21 cellular contexts compared by ENCODE assay signal in genomic region chr14:68702578-68702977, GRCh38.
DNase-seq lines count a peak whose midpoint lies in the region; ATAC-seq and TF ChIP-seq lines count a peak whose summit lies in the region.
"Had no signal": no experiment of that assay in that cellular context is flagged by ENCODE, and none has a peak within 500 bp of the region (broad histone marks: within the 10 kb centered on the region; RNA-seq: fewer than 3 reads in every experiment).

No MANE protein-coding gene starts in this region.

- no peaks in the 10 kb centered on the region for H3K79me1 ChIP-seq in IMR-90 (ENCODE audit: low read depth in 1 of 2, low read length in 2 of 2)
- H3K79me1 ChIP-seq in neuronal stem cell (ENCODE audit: low read depth, low read length) = no peaks in the 10 kb centered on the region

- H2BK15ac ChIP-seq in IMR-90 (ENCODE audit: low read depth, low read length) (peak overlapping the region; percentile 82), neuronal stem cell (ENCODE audit: low read length) (peak overlapping the region; percentile 76)

- no peaks in the 10 kb centered on the region for H3K36me3 Mint-ChIP-seq in dendritic cell treated with granulocyte-macrophage colony-stimulating factor and Interleukin-4, amounts not matched to agents 40 ng/mL and 50 ng/mL, for 4 days (ENCODE audit: low read depth)
- H3K36me3 Mint-ChIP-seq in activated T-cell treated with anti-CD3 and anti-CD28 coated beads, Interleukin-2, amount 50 U/mL, for 4 hours (ENCODE audit: insufficient read depth) = no peaks in the 10 kb centered on the region

- no peak for TF ChIP-seq RAD21 in IMR-90 (IDR thresholded peaks at IDR 0.05; ENCODE audit: low read length)

- H4K8ac ChIP-seq in IMR-90 (ENCODE audit: low read depth in 2 of 2, low read length in 2 of 2) (peak overlapping the region in 1 of 2 experiments; percentile 23; a peak in 1 of 4 replicates), neuronal stem cell (ENCODE audit: low read depth, low read length) (no peak overlapping the region)

- no peaks in the 10 kb centered on the region for H3K9me3 Mint-ChIP-seq in dendritic cell treated with granulocyte-macrophage colony-stimulating factor and Interleukin-4, amounts not matched to agents 40 ng/mL and 50 ng/mL, for 4 days
- peaks cover 3% of the 10 kb centered on the region for H3K9me3 Mint-ChIP-seq in activated T-cell treated with anti-CD3 and anti-CD28 coated beads, Interleukin-2, amount 50 U/mL, for 4 hours
- H3K9me3 Mint-ChIP-seq: stimulated activated naive CD8-positive, alpha-beta T cell treated with anti-CD3 and anti-CD28 coated beads, Interleukin-15, Interleukin-2, amounts not matched to agents 100 ng/mL and 50 ng/mL, for 24 hours had no signal

- TF ChIP-seq POLR2A in IMR-90 (IDR thresholded peaks at IDR 0.05; ENCODE audit: low read depth, low read length) = no peak

- peaks cover 19% of the 10 kb centered on the region for H3K9me1 ChIP-seq in IMR-90 (ENCODE audit: insufficient read depth, low read length)

- peak overlapping the region; percentile 86 for H2AK5ac ChIP-seq in IMR-90 (ENCODE audit: low read depth, low read length)
- H2AK5ac ChIP-seq in neuronal stem cell (ENCODE audit: low read depth, low read length) = peak overlapping the region; percentile 79

- in situ Hi-C loops in IMR-90 (cut with MboI; ENCODE audit: low sequenced_read_pairs) = no loop called here

- ATAC-seq in IMR-90 (ENCODE audit: low read depth) = no peak
- ATAC-seq in HG03457 (IDR thresholded peaks at IDR 0.05; ENCODE audit: unreplicated experiment) = no peak
- no peak for ATAC-seq in activated T-cell treated with anti-CD3 and anti-CD28 coated beads, Interleukin-2, amount 50 U/mL, for 4 hours
- ATAC-seq in left lobe of liver = no peak
- ATAC-seq: gastroesophageal sphincter, T-cell had no signal

- H3K18ac ChIP-seq in IMR-90 (ENCODE audit: low read depth, low read length) = peak overlapping the region; percentile 22
- peak overlapping the region; percentile 70 for H3K18ac ChIP-seq in neuronal stem cell (ENCODE audit: low read length)

- no peak overlapping the region for H3K4me3 Mint-ChIP-seq in dendritic cell treated with granulocyte-macrophage colony-stimulating factor and Interleukin-4, amounts not matched to agents 40 ng/mL and 50 ng/mL, for 4 days
- no peak overlapping the region for H3K4me3 Mint-ChIP-seq in activated T-cell treated with anti-CD3 and anti-CD28 coated beads, Interleukin-2, amount 50 U/mL, for 4 hours
- H3K4me3 Mint-ChIP-seq: activated CD4-positive, alpha-beta T cell treated with anti-CD3 and anti-CD28 coated beads, Interleukin-2, amount 10 ng/mL, durations not matched to agents 7 days and 5 days; activated naive CD8-positive, alpha-beta T cell treated with anti-CD3 and anti-CD28 coated beads, Interleukin-2, amount 50 U/mL, for 24 hours; neural crest cell; stimulated activated naive CD8-positive, alpha-beta T cell treated with anti-CD3 and anti-CD28 coated beads, Interleukin-15, Interleukin-2, amounts not matched to agents 100 ng/mL and 50 ng/mL, for 24 hours; T-cell had no signal

- H2BK12ac ChIP-seq in neuronal stem cell (ENCODE audit: low read length) = no peak overlapping the region

- H2BK20ac ChIP-seq in IMR-90 (ENCODE audit: low read depth, low read length) = peak overlapping the region; percentile 89

- BruUV-seq in IMR-90 (replicated peaks; lab: Mats Ljungman, UMichigan) = no TSS peak

- intact Hi-C loops in IMR-90 (cut with micrococcal nuclease) = no loop called here
- intact Hi-C loops in dendritic cell treated with granulocyte-macrophage colony-stimulating factor and Interleukin-4, amounts not matched to agents 40 ng/mL and 50 ng/mL, for 4 days (cut with micrococcal nuclease) = no loop called here

- H3K4ac ChIP-seq in IMR-90 (ENCODE audit: low read depth, low read length) (peak overlapping the region; percentile 73), neuronal stem cell (ENCODE audit: low read length) (no peak overlapping the region)

- H3K9me3 ChIP-seq in BLaER1 (peaks cover 17% of the 10 kb centered on the region), IMR-90 (ENCODE audit: control insufficient read depth, insufficient read depth, low read length) (peaks cover 7% of the 10 kb centered on the region; the same call in 1 of the 2 replicates), neuronal stem cell (replicated peaks in 1 of 2; ENCODE audit: control insufficient read depth in 2 of 2, insufficient read depth in 1 of 2, low read depth in 1 of 2, low read length in 2 of 2) (peaks cover 5 to 9% of the 10 kb centered on the region in 2 donors)
- H3K9me3 ChIP-seq: gastroesophageal sphincter, pancreas, testis had no signal

- CTCF ChIA-PET in IMR-90 (lab: Yijun Ruan, JAX) = no interaction called here

- peaks cover 53% of the 10 kb centered on the region for H3K4me1 Mint-ChIP-seq in dendritic cell treated with granulocyte-macrophage colony-stimulating factor and Interleukin-4, amounts not matched to agents 40 ng/mL and 50 ng/mL, for 4 days (ENCODE audit: low read depth)
- H3K4me1 Mint-ChIP-seq in activated T-cell treated with anti-CD3 and anti-CD28 coated beads, Interleukin-2, amount 50 U/mL, for 4 hours (ENCODE audit: low read depth) = peaks cover 7% of the 10 kb centered on the region

- no peak overlapping the region for H3K9ac ChIP-seq in BLaER1
- H3K9ac ChIP-seq in IMR-90 (ENCODE audit: low read depth, low read length) = no peak overlapping the region
- H3K9ac ChIP-seq in neuronal stem cell (ENCODE audit: low read depth, low read length, poor library complexity) = no peak overlapping the region

- H3K56ac ChIP-seq in IMR-90 (ENCODE audit: extremely low read depth, insufficient read depth, low read length) = no peak overlapping the region

- H3K4me2 ChIP-seq in BLaER1 = peak overlapping the region; percentile 51
- H3K4me2 ChIP-seq in IMR-90 (ENCODE audit: low read depth, low read length) = no peak overlapping the region
- no peak overlapping the region for H3K4me2 ChIP-seq in neuronal stem cell (ENCODE audit: insufficient read depth, low read length, poor library complexity, severe bottlenecking)
- H3K4me2 ChIP-seq: hepatocyte had no signal

- H3K27ac ChIP-seq in BLaER1 (peak overlapping the region; percentile 52; the same call in 1 of the 2 replicates), IMR-90 (ENCODE audit: insufficient read depth, low read length) (no peak overlapping the region), neuronal stem cell (replicated peaks; ENCODE audit: low read length) (no peak overlapping the region)
- H3K27ac ChIP-seq: gastroesophageal sphincter, hepatocyte, pancreas, testis had no signal

- H2BK120ac ChIP-seq in IMR-90 (ENCODE audit: low read depth, low read length) = peak overlapping the region; percentile 66
- H2BK120ac ChIP-seq in neuronal stem cell (ENCODE audit: low read depth, low read length) = peak overlapping the region; percentile 62

- peak overlapping the region; percentile 38 for H3K14ac ChIP-seq in IMR-90 (replicated peaks; ENCODE audit: low read depth, low read length)
- no peak overlapping the region for H3K14ac ChIP-seq in neuronal stem cell (ENCODE audit: low read length)

- peak overlapping the region; percentile 21; the same call in 1 of the 2 replicates for H4K5ac ChIP-seq in IMR-90 (ENCODE audit: low read depth, low read length)

- peaks cover 19% of the 10 kb centered on the region for H3K4me1 ChIP-seq in BLaER1
- H3K4me1 ChIP-seq in IMR-90 (ENCODE audit: control insufficient read depth, insufficient read depth, low read length) = peaks cover 12% of the 10 kb centered on the region
- peaks cover 0 to 3% of the 10 kb centered on the region in 2 donors for H3K4me1 ChIP-seq in neuronal stem cell (ENCODE audit: control insufficient read depth in 2 of 2, insufficient read depth in 1 of 2, low read depth in 1 of 2, low read length in 2 of 2)
- H3K4me1 ChIP-seq: pancreas had no signal

- 100% methylated on average over 1 of the region's 3 CpGs; no CpG with 5 or more reads in 1 of the 2 experiments for WGBS in IMR-90 (ENCODE audit: extremely low coverage in 2 of 2, insufficient read length in 1 of 2), 2 experiments
- WGBS in neuronal stem cell (ENCODE audit: extremely low coverage in 2 of 2, insufficient read length in 2 of 2, insufficient replicate concordance in 1 of 2), 2 donors = no CpG with 5 or more reads among the region's 3 CpGs

- no peaks in the 10 kb centered on the region for H3K27me3 ChIP-seq in BLaER1
- no peaks in the 10 kb centered on the region for H3K27me3 ChIP-seq in IMR-90 (ENCODE audit: control insufficient read depth, insufficient read depth, low read length)
- no peaks in the 10 kb centered on the region for H3K27me3 ChIP-seq in neuronal stem cell (ENCODE audit: control insufficient read depth in 3 of 3, insufficient read depth in 3 of 3, low read depth in 1 of 3, low read length in 3 of 3)
- H3K27me3 ChIP-seq: gastroesophageal sphincter, hepatocyte, pancreas, testis had no signal

- H4K91ac ChIP-seq in IMR-90 (ENCODE audit: insufficient read depth, low read depth, low read length) (peak overlapping the region; percentile 55), neuronal stem cell (ENCODE audit: low read depth, low read length, poor library complexity) (no peak overlapping the region)

- dilution Hi-C loops in IMR-90 (cut with HindIII; ENCODE audit: low sequenced_read_pairs, unreplicated experiment) = no loop called here

- POLR2A ChIA-PET in IMR-90 (lab: Charles Lee; ENCODE audit: unreplicated experiment) = interaction anchor here (0.5 kb wide), 1 partner anchor 20 kb away, joined by 12 read pairs; no protein-coding TSS in a partner anchor

- H3K36me3 ChIP-seq in BLaER1 = no peaks in the 10 kb centered on the region; the same call in 1 of the 2 replicates
- H3K36me3 ChIP-seq in IMR-90 (ENCODE audit: control insufficient read depth, insufficient read depth, low read length) = no peaks in the 10 kb centered on the region
- no peaks in the 10 kb centered on the region for H3K36me3 ChIP-seq in neuronal stem cell (replicated peaks in 1 of 2; ENCODE audit: control insufficient read depth in 2 of 2, insufficient read depth in 2 of 2, low read length in 2 of 2)
- H3K36me3 ChIP-seq: gastroesophageal sphincter, pancreas had no signal

- no peak for TF ChIP-seq CTCF in IMR-90 (conservative IDR thresholded peaks at IDR 0.05; ENCODE audit: low read depth, low read length)

- H3K23ac ChIP-seq in IMR-90 (ENCODE audit: low read depth, low read length) (no peak overlapping the region), neuronal stem cell (ENCODE audit: low read depth, low read length, poor library complexity) (no peak overlapping the region)

- no peak for DNase-seq in IMR-90
- no peak for DNase-seq in neuronal stem cell (ENCODE audit: low spot score)
- DNase-seq in NCI-H524 (lab: John Stamatoyannopoulos, UW) = no peak
- no peak for DNase-seq in activated T-cell treated with anti-CD3 and anti-CD28 coated beads, Interleukin-2, amount 50 U/mL, for 4 hours
- no peak for DNase-seq in left lobe of liver (ENCODE audit: low spot score)
- DNase-seq: activated CD4-positive, alpha-beta T cell treated with anti-CD3 and anti-CD28 coated beads, Interleukin-2, amount 10 ng/mL, durations not matched to agents 7 days and 5 days; activated gamma-delta T cell treated with Interleukin-2 at 50 U/mL for 16 hours; DMS 273 treated with DMSO at 0.1 percent for 48 hours; NCI-H1694; pancreas; RPMI8226; testis had no signal

- H3K27ac Mint-ChIP-seq in dendritic cell treated with granulocyte-macrophage colony-stimulating factor and Interleukin-4, amounts not matched to agents 40 ng/mL and 50 ng/mL, for 4 days = peak overlapping the region; percentile 60
- H3K27ac Mint-ChIP-seq: activated CD4-positive, alpha-beta T cell treated with anti-CD3 and anti-CD28 coated beads, Interleukin-2, amount 10 ng/mL, durations not matched to agents 7 days and 5 days; activated naive CD8-positive, alpha-beta T cell treated with anti-CD3 and anti-CD28 coated beads, Interleukin-2, amount 50 U/mL, for 24 hours; stimulated activated naive CD8-positive, alpha-beta T cell treated with anti-CD3 and anti-CD28 coated beads, Interleukin-15, Interleukin-2, amounts not matched to agents 100 ng/mL and 50 ng/mL, for 24 hours; T-cell had no signal

- H3K27me3 Mint-ChIP-seq in dendritic cell treated with granulocyte-macrophage colony-stimulating factor and Interleukin-4, amounts not matched to agents 40 ng/mL and 50 ng/mL, for 4 days = peaks cover 11% of the 10 kb centered on the region
- H3K27me3 Mint-ChIP-seq in activated T-cell treated with anti-CD3 and anti-CD28 coated beads, Interleukin-2, amount 50 U/mL, for 4 hours (ENCODE audit: low read depth) = no peaks in the 10 kb centered on the region
- H3K27me3 Mint-ChIP-seq: activated CD4-positive, alpha-beta T cell treated with anti-CD3 and anti-CD28 coated beads, Interleukin-2, amount 10 ng/mL, durations not matched to agents 7 days and 5 days; activated naive CD8-positive, alpha-beta T cell treated with anti-CD3 and anti-CD28 coated beads, Interleukin-2, amount 50 U/mL, for 24 hours; stimulated activated naive CD8-positive, alpha-beta T cell treated with anti-CD3 and anti-CD28 coated beads, Interleukin-15, Interleukin-2, amounts not matched to agents 100 ng/mL and 50 ng/mL, for 24 hours; T-cell had no signal

- H2AK9ac ChIP-seq in IMR-90 (replicated peaks; ENCODE audit: low read depth, low read length, poor library complexity) = peak overlapping the region; percentile 82

- H2BK5ac ChIP-seq in IMR-90 (ENCODE audit: low read depth, low read length, poor library complexity, severe bottlenecking) = peak overlapping the region; percentile 47
- H2BK5ac ChIP-seq in neuronal stem cell (ENCODE audit: low read length) = no peak overlapping the region

- H2AFZ ChIP-seq in IMR-90 (replicated peaks; ENCODE audit: low read length, poor library complexity) = peak overlapping the region; percentile 85
- H2AFZ ChIP-seq in neuronal stem cell (ENCODE audit: low read length) = no peak overlapping the region
- H2AFZ ChIP-seq: hepatocyte had no signal

- H4K20me1 ChIP-seq in BLaER1 (no peaks in the 10 kb centered on the region), IMR-90 (ENCODE audit: insufficient read depth, low read length) (no peaks in the 10 kb centered on the region)

- H3K4me3 ChIP-seq in BLaER1 = no peak overlapping the region
- no peak overlapping the region for H3K4me3 ChIP-seq in IMR-90 (ENCODE audit: insufficient read depth, low read depth, low read length)
- H3K4me3 ChIP-seq in neuronal stem cell (ENCODE audit: low read length in 2 of 2) = no peak overlapping the region
- H3K4me3 ChIP-seq: gastroesophageal sphincter, hepatocyte, pancreas, testis had no signal
